ENCODE assay signal across 28 cellular contexts in the genomic region with DNA sequence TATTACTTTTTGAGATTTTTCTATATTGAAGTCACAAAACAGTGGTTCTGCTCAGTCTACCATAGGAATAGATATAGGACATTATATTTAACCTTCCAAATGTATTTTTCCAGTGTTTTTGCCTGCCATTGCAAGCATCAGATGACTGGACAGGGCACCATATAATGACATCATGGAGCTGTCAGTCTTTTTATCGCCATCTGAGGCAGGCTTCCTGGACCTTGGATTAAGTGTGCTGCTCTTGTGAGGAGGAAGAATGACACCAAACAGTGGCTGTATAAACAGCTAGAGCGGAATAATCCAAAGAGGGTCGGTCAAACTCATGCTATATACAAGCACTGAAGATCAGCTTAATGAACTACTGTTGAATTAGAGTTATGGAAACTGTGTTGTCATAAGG.
"Had no signal": no experiment of that assay in that cellular context is flagged by ENCODE, and none has a peak within 500 bp of the region (broad histone marks: within the 10 kb centered on the region; RNA-seq: fewer than 3 reads in every experiment).

No MANE protein-coding gene starts in this region.

- H3K4me3 ChIP-seq: SJCRH30, SK-N-MC had no signal

- DNase-seq: activated CD4-positive, alpha-beta memory T cell treated with anti-CD3 and anti-CD28 coated beads, Interleukin-2, amount 10 ng/mL, durations not matched to agents 7 days and 5 days; activated CD4-positive, alpha-beta T cell treated with anti-CD3 and anti-CD28 coated beads for 1 hour; activated CD4-positive, alpha-beta T cell treated with anti-CD3 and anti-CD28 coated beads for 48 hours; activated CD4-positive, CD25-positive, alpha-beta regulatory T cell; activated CD8-positive, alpha-beta memory T cell treated with anti-CD3 and anti-CD28 coated beads for 24 hours; activated CD8-positive, alpha-beta memory T cell treated with anti-CD3 and anti-CD28 coated beads, Interleukin-2, amount 10 ng/mL, durations not matched to agents 7 days and 5 days; activated CD8-positive, alpha-beta memory T cell treated with anti-CD3 and anti-CD28 coated beads, Interleukin-2, amount 50 U/mL, for 48 hours; activated effector memory CD4-positive, alpha-beta T cell treated with Interleukin-2 at 50 U/mL for 16 hours; activated naive CD4-positive, alpha-beta T cell treated with anti-CD3 and anti-CD28 coated beads, Interleukin-2, amount 10 ng/mL, durations not matched to agents 7 days and 5 days; activated naive CD8-positive, alpha-beta T cell treated with anti-CD3 and anti-CD28 coated beads, Interleukin-2, amount 50 U/mL, for 24 hours; activated T-cell treated with anti-CD3 and anti-CD28 coated beads, Interleukin-2, amount 50 U/mL, for 48 hours; amniotic stem cell; aorta; brain microvascular endothelial cell; central memory CD4-positive, alpha-beta T cell; NCI-H1092 treated with DMSO at 0.1 percent for 48 hours; NCI-H146; NCI-H2029 treated with DMSO at 0.1 percent for 48 hours; NCI-H2107; NCI-H2171; NCI-H2227 treated with DMSO at 0.1 percent for 48 hours; NCI-H510A treated with DMSO at 0.1 percent for 48 hours; NCI-H526 treated with DMSO at 0.1 percent for 48 hours; SHP77; SJCRH30; T1000; WERI-Rb-1 had no signal

- H3K4me1 ChIP-seq: SJCRH30 had no signal

- ATAC-seq: activated CD8-positive, alpha-beta memory T cell treated with anti-CD3 and anti-CD28 coated beads, Interleukin-2, amount 10 ng/mL, durations not matched to agents 7 days and 5 days; activated naive CD8-positive, alpha-beta T cell treated with anti-CD3 and anti-CD28 coated beads, Interleukin-2, amount 50 U/mL, for 24 hours had no signal

- H3K36me3 ChIP-seq: brain microvascular endothelial cell, SJCRH30, WERI-Rb-1 had no signal

- H3K9me3 ChIP-seq: SJCRH30 had no signal

- H3K27ac ChIP-seq: brain microvascular endothelial cell, SJCRH30, SK-N-MC, WERI-Rb-1 had no signal

- H3K27me3 ChIP-seq: brain microvascular endothelial cell, SJCRH30 had no signal
